ENCODE assay signal across 1 cellular context in the genomic region with DNA sequence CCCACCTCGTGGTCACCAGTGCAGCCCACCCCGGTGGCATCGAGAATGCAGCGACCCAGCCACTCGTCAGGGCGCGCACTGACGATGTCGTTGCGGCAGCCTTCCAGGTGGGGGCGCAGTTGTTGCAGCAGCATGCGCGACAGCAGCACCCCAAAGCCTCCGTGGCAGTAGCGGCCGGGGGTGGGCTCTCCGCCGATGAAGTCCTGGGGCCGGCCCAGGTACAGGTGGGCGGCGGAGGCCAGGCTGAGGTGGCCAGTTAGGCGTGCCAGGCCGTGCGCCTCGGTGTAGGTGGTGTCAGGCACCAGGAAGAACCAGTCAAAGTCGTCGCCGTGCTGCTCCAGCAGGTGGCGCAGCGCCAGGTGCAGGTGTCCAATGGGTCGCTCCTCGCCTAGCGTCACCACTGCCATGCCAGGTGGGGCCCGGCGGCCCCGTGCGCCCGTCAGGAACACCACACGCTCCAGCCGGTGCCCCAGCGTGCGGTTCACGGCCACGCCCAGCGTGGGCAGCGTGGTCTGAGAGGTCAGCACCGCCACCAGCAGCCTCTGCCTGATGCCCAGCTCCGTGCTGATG.
TF ChIP-seq lines count a peak whose summit lies in the region.

No MANE protein-coding gene starts in this region.

TF ChIP-seq in K562, 482 proteins besides CTCF, POLR2A, EP300 and RAD21 (continued from another document):
- TF ChIP-seq, protein P1, sequence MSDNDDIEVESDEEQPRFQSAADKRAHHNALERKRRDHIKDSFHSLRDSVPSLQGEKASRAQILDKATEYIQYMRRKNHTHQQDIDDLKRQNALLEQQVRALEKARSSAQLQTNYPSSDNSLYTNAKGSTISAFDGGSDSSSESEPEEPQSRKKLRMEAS (CRISPR knock-in tag; IDR thresholded peaks at IDR 0.05): peak; percentile 97
- TF ChIP-seq ZNF239 (CRISPR knock-in tag; IDR thresholded peaks at IDR 0.05): no peak
- TF ChIP-seq STAT5B (CRISPR knock-in tag; IDR thresholded peaks at IDR 0.05): no peak
- TF ChIP-seq CBX2 (IDR thresholded peaks at IDR 0.05; ENCODE audit: insufficient read depth, low read length, poor library complexity, severe bottlenecking): no peak
